Comparison of ENCODE assay signal across 8 cellular contexts in genomic region chr10:45734867-45735266, GRCh38. TPM values are rescaled to one million over a fixed set of nuclear protein-coding genes. Genes with fewer than 3 reads are reported as not detected.
DNase-seq lines count a peak whose midpoint lies in the region; ATAC-seq, FAIRE-seq and TF ChIP-seq lines count a peak whose summit lies in the region.
"Not testable (repeated sequence)": the region's sequence is repeated elsewhere in the genome, so short reads cannot be mapped to it uniquely, and the experiment has no call there.

No MANE protein-coding gene starts in this region.

- H3K18ac ChIP-seq in mesenchymal stem cell (ENCODE audit: low read depth in 1 of 2, low read length in 2 of 2), result not testable (repeated sequence)

- H4K8ac ChIP-seq in mesenchymal stem cell (ENCODE audit: low read length), result not testable (repeated sequence)

- H2AK5ac ChIP-seq in mesenchymal stem cell (ENCODE audit: low read length, severe bottlenecking), result not testable (repeated sequence)

- not testable (repeated sequence) for H3K14ac ChIP-seq in mesenchymal stem cell (ENCODE audit: low read length in 2 of 2)

- TF ChIP-seq CTCF in AG10803 (conservative IDR thresholded peaks at IDR 0.05; ENCODE audit: low read length), result peak; percentile 35
- TF ChIP-seq CTCF in LNCaP clone FGC (IDR thresholded peaks at IDR 0.05; ENCODE audit: control insufficient read depth, extremely low read depth, insufficient read depth), result peak; percentile 24; the same call in 1 of the 2 replicates
- peak in 7 of 9 donors; percentile 22 to 49 (median 36) for TF ChIP-seq CTCF in heart right ventricle (IDR thresholded peaks at IDR 0.05)
- peak; percentile 22 for TF ChIP-seq CTCF in retinal pigment epithelial cell (conservative IDR thresholded peaks at IDR 0.05; ENCODE audit: low read depth, low read length)

- not testable (repeated sequence) for ATAC-seq in heart right ventricle

- in situ Hi-C loops in G401 (cut with HindIII; ENCODE audit: low sequenced_read_pairs), result not testable (repeated sequence)

- H2BK5ac ChIP-seq in mesenchymal stem cell (ENCODE audit: low read depth, low read length, poor library complexity, severe bottlenecking), result not testable (repeated sequence)

- not testable (repeated sequence) for H4K91ac ChIP-seq in mesenchymal stem cell (ENCODE audit: low read length)

- not testable (repeated sequence) for H2BK12ac ChIP-seq in mesenchymal stem cell (ENCODE audit: low read length in 2 of 2)

- not testable (repeated sequence) for H3K4me1 ChIP-seq in heart right ventricle; mesenchymal stem cell (ENCODE audit: control insufficient read depth, insufficient read depth, low read depth, low read length)

- H3K9me3 ChIP-seq in heart right ventricle; mesenchymal stem cell (ENCODE audit: control insufficient read depth, low read length): not testable (repeated sequence)

- not testable (repeated sequence) for H2BK120ac ChIP-seq in mesenchymal stem cell (ENCODE audit: low read depth, low read length)

- H3K9ac ChIP-seq in mesenchymal stem cell (ENCODE audit: low read length), result not testable (repeated sequence)

- not testable (repeated sequence) for H2AFZ ChIP-seq in mesenchymal stem cell (ENCODE audit: low read depth, low read length)

- H3K79me1 ChIP-seq in mesenchymal stem cell (replicated peaks; ENCODE audit: low read length, poor library complexity, severe bottlenecking), result not testable (repeated sequence)

- intact Hi-C loops in heart right ventricle (cut with DNase I), result not testable (repeated sequence)

- FAIRE-seq in endometrium (lab: Jason Lieb, UNC), result peak; percentile 37

- peak; percentile 3 for DNase-seq in AG10803 (ENCODE audit: low read depth)
- DNase-seq in G401 (ENCODE audit: low spot score), result peak; percentile 2
- DNase-seq in LNCaP clone FGC (ENCODE audit: low read depth); heart right ventricle; retinal pigment epithelial cell (ENCODE audit: low read depth): not testable (repeated sequence)
- peak; percentile 3 for DNase-seq in amniotic epithelial cell (ENCODE audit: low read depth)
- DNase-seq in mesenchymal stem cell, result peak; percentile 6

- H2BK15ac ChIP-seq in mesenchymal stem cell (ENCODE audit: low read depth, poor library complexity, severe bottlenecking), result not testable (repeated sequence)

- not testable (repeated sequence) for H3K23ac ChIP-seq in mesenchymal stem cell (ENCODE audit: low read length in 2 of 2)

- H3K27me3 ChIP-seq in heart right ventricle; mesenchymal stem cell (ENCODE audit: control insufficient read depth in 1 of 2, insufficient read depth in 1 of 2, low read length in 2 of 2): not testable (repeated sequence)

- not testable (repeated sequence) for H3K4me3 ChIP-seq in AG10803 (ENCODE audit: low read length); LNCaP clone FGC (ENCODE audit: low read depth, low read length); heart right ventricle; mesenchymal stem cell (ENCODE audit: insufficient read depth in 1 of 2, low read depth in 1 of 2, low read length in 2 of 2); retinal pigment epithelial cell (ENCODE audit: low read length)

- no CpG with 5 or more reads among the region's 1 CpG for WGBS in heart right ventricle, 2 donors
- WGBS in mesenchymal stem cell, result no CpG with 5 or more reads among the region's 1 CpG

- H3K27ac ChIP-seq in heart right ventricle; mesenchymal stem cell (ENCODE audit: low read length, poor library complexity, severe bottlenecking): not testable (repeated sequence)

- not testable (repeated sequence) for H3K4ac ChIP-seq in mesenchymal stem cell (ENCODE audit: low read depth in 1 of 2, low read length in 2 of 2)

- peaks cover 0 to 53% (median 0%) of the 10 kb centered on the region in 9 donors for H3K36me3 ChIP-seq in heart right ventricle
- H3K36me3 ChIP-seq in mesenchymal stem cell (ENCODE audit: control insufficient read depth in 1 of 2, insufficient read depth in 2 of 2, low read depth in 1 of 2, low read length in 2 of 2), result peaks cover 0 to 14% of the 10 kb centered on the region in 2 experiments

- not testable (repeated sequence) for H3K4me2 ChIP-seq in mesenchymal stem cell (ENCODE audit: low read length, poor library complexity, severe bottlenecking)

RNA-seq across cellular contexts. Expression of gene WASHC2C, which starts 7.8 kb away (rescaled TPM):
- 33.7 and 34.3 TPM in 2 replicates for total RNA-seq in G401 (2014; rRNA removed; shearing (Covaris generic))
- 10 to 100 TPM; 21.8 to 32.8 (median 26.8) TPM for total RNA-seq in heart right ventricle
- polyA plus RNA-seq in heart right ventricle, result 10 to 100 TPM; 10.1 to 13.2 TPM
- 41.5 TPM for polyA plus RNA-seq in mesenchymal stem cell (2013, experiment 1 of 2)
- 39.8 TPM for polyA plus RNA-seq in mesenchymal stem cell (2013, experiment 2 of 2)
